ENCODE assay signal across 13 cellular contexts in the genomic region with DNA sequence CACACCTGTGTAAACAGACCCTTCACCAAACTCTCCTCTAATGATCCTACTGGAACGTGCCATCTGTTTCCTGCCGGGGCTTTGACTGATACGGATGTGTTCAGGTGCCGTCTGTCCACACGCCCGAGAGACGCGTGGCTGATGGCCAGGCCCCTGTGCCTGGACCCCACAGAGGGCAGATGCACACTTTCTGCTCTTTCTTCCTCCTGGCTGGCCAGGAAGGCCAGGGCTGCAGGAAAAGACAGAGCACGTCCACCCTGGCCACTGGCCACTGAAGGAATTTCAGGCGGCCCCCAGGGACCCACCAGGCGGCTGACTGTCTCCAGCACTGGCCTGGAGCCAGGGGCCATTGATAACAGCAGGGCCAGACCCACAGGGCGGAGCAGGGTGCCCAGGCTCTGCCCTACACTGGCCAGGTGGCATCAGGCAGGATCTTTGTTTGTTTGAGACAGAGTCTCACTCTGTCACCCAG. TPM values are rescaled to one million over a fixed set of nuclear protein-coding genes. Genes with fewer than 3 reads are reported as not detected.
DNase-seq lines count a peak whose midpoint lies in the region; ATAC-seq, FAIRE-seq and TF ChIP-seq lines count a peak whose summit lies in the region.
"Had no signal": no experiment of that assay in that cellular context is flagged by ENCODE, and none has a peak within 500 bp of the region (broad histone marks: within the 10 kb centered on the region; RNA-seq: fewer than 3 reads in every experiment).

No MANE protein-coding gene starts in this region.

- H3K9me3 ChIP-seq in HAP-1, result no peaks in the 10 kb centered on the region

- H3K4me3 ChIP-seq in HAP-1, result no peak overlapping the region

- in situ Hi-C loops in HAP-1 (cut with MboI; ENCODE audit: low sequenced_read_pairs), result no loop called here

- peak overlapping the region; percentile 89 for H3K27ac Mint-ChIP-seq in dendritic cell treated with granulocyte-macrophage colony-stimulating factor and Interleukin-4, amounts not matched to agents 40 ng/mL and 50 ng/mL, for 4 days
- H3K27ac Mint-ChIP-seq in naive B cell, result peak overlapping the region in 4 of 6 donors; percentile 75 to 97 (median 89)
- H3K27ac Mint-ChIP-seq: activated naive CD4-positive, alpha-beta T cell treated with anti-CD3 and anti-CD28 coated beads, Interleukin-2, amount 10 ng/mL, durations not matched to agents 7 days and 5 days had no signal

- H3K27me3 ChIP-seq in HAP-1 (ENCODE audit: low read depth), result no peaks in the 10 kb centered on the region

- H3K36me3 ChIP-seq in HAP-1 (replicated peaks), result no peaks in the 10 kb centered on the region

- H3K36me3 Mint-ChIP-seq in dendritic cell treated with granulocyte-macrophage colony-stimulating factor and Interleukin-4, amounts not matched to agents 40 ng/mL and 50 ng/mL, for 4 days (ENCODE audit: low read depth), result peaks cover 14% of the 10 kb centered on the region
- H3K36me3 Mint-ChIP-seq in naive B cell, result no peaks in the 10 kb centered on the region
- H3K36me3 Mint-ChIP-seq: CD4-positive, CD25-positive, alpha-beta regulatory T cell had no signal

- H3K4me1 ChIP-seq in HAP-1, result no peaks in the 10 kb centered on the region

- no peak overlapping the region for H3K4me3 Mint-ChIP-seq in dendritic cell treated with granulocyte-macrophage colony-stimulating factor and Interleukin-4, amounts not matched to agents 40 ng/mL and 50 ng/mL, for 4 days
- peak overlapping the region in 6 of 8 donors; percentile 1 to 66 (median 41) for H3K4me3 Mint-ChIP-seq in naive B cell
- H3K4me3 Mint-ChIP-seq: activated naive CD4-positive, alpha-beta T cell treated with anti-CD3 and anti-CD28 coated beads, Interleukin-2, amount 10 ng/mL, durations not matched to agents 7 days and 5 days; CD4-positive, CD25-positive, alpha-beta regulatory T cell had no signal

- no peak for TF ChIP-seq POLR2A in GM12891 (IDR thresholded peaks at IDR 0.05; ENCODE audit: low read depth, low read length)

- FAIRE-seq in GM12891 (lab: Jason Lieb, UNC), result no peak
- FAIRE-seq: TTC549 had no signal

- peak; percentile 48 for DNase-seq in CMK (ENCODE audit: low read depth)
- DNase-seq in NCI-H146 treated with DMSO at 0.1 percent for 48 hours (lab: John Stamatoyannopoulos, UW; ENCODE audit: unreplicated experiment), result peak; percentile 45
- no peak for DNase-seq in naive B cell
- DNase-seq in activated CD4-positive, CD25-positive, alpha-beta regulatory T cell (lab: John Stamatoyannopoulos, UW), result no peak
- DNase-seq in GM12891 (ENCODE audit: insufficient read length, low spot score), result no peak
- DNase-seq in HAP-1 (ENCODE audit: low spot score in 2 of 2), result no peak
- DNase-seq in posterior cingulate gyrus, result no peak
- DNase-seq: activated naive CD4-positive, alpha-beta T cell treated with anti-CD3 and anti-CD28 coated beads, Interleukin-2, amount 10 ng/mL, durations not matched to agents 7 days and 5 days; CD4-positive, CD25-positive, alpha-beta regulatory T cell; NK-92 treated with Interleukin-12 subunit alpha and Interleukin-12 subunit beta, amount 100 ng/mL, for 24 hours; stimulated activated CD4-positive, alpha-beta T cell treated with anti-CD3 and anti-CD28 coated beads, Interleukin-1b, Interleukin-23, amount 100 ng/mL, for 48 hours had no signal

- intact Hi-C loops in dendritic cell treated with granulocyte-macrophage colony-stimulating factor and Interleukin-4, amounts not matched to agents 40 ng/mL and 50 ng/mL, for 4 days (cut with micrococcal nuclease), result no loop called here
- intact Hi-C loops in posterior cingulate gyrus (cut with DNase I), result no loop called here

- peaks cover 71% of the 10 kb centered on the region for H3K4me1 Mint-ChIP-seq in dendritic cell treated with granulocyte-macrophage colony-stimulating factor and Interleukin-4, amounts not matched to agents 40 ng/mL and 50 ng/mL, for 4 days (ENCODE audit: low read depth)
- peaks cover 48 to 73% (median 61%) of the 10 kb centered on the region in 3 donors for H3K4me1 Mint-ChIP-seq in naive B cell

- ATAC-seq in naive B cell (ENCODE audit: low read depth in 2 of 2), result no peak

- peaks cover 2% of the 10 kb centered on the region for H3K27me3 Mint-ChIP-seq in dendritic cell treated with granulocyte-macrophage colony-stimulating factor and Interleukin-4, amounts not matched to agents 40 ng/mL and 50 ng/mL, for 4 days
- H3K27me3 Mint-ChIP-seq in naive B cell, result no peaks in the 10 kb centered on the region
- H3K27me3 Mint-ChIP-seq: CD4-positive, CD25-positive, alpha-beta regulatory T cell had no signal

- H3K9me3 Mint-ChIP-seq in dendritic cell treated with granulocyte-macrophage colony-stimulating factor and Interleukin-4, amounts not matched to agents 40 ng/mL and 50 ng/mL, for 4 days, result no peaks in the 10 kb centered on the region
- no peaks in the 10 kb centered on the region for H3K9me3 Mint-ChIP-seq in naive B cell
- H3K9me3 Mint-ChIP-seq: activated naive CD4-positive, alpha-beta T cell treated with anti-CD3 and anti-CD28 coated beads, Interleukin-2, amount 10 ng/mL, durations not matched to agents 7 days and 5 days; CD4-positive, CD25-positive, alpha-beta regulatory T cell had no signal

TF ChIP-seq in GM12891, 5 proteins besides CTCF, POLR2A, EP300 and RAD21:
- no peak for TF ChIP-seq PAX5 (IDR thresholded peaks at IDR 0.05; ENCODE audit: insufficient read depth, low read length, severe bottlenecking)

RNA-seq across cellular contexts. Expression of a gene that starts 3.6 kb away (rescaled TPM):
- polyA plus RNA-seq in naive B cell (ENCODE audit: low read depth in 6 of 6), result 1 to 10 TPM in 5 of 6 donors, not detected in 1; 3.5 to 8.2 (median 5.8) TPM
- 3.3 TPM for polyA plus RNA-seq in GM12891 (2012; ENCODE audit: low read depth, missing spikeins)

RNA-seq across cellular contexts. Expression of a gene that starts 19.4 kb away (rescaled TPM):
- polyA plus RNA-seq in naive B cell (ENCODE audit: low read depth in 6 of 6), result not detected
- 7.0 TPM for polyA plus RNA-seq in GM12891 (2012; ENCODE audit: low read depth, missing spikeins)

RNA-seq across cellular contexts. Expression of a gene that starts 41.3 kb away (rescaled TPM):
- polyA plus RNA-seq in naive B cell (ENCODE audit: low read depth in 6 of 6), result 10 to 100 TPM; 17.2 to 27.8 (median 19.8) TPM
- 23.2 TPM for polyA plus RNA-seq in GM12891 (2012; ENCODE audit: low read depth, missing spikeins)

RNA-seq across cellular contexts. Expression of a gene that starts 55.4 kb away (rescaled TPM):
- polyA plus RNA-seq in naive B cell (ENCODE audit: low read depth in 6 of 6), result 10 to 100 TPM; 52.2 to 78.0 (median 59.1) TPM
- polyA plus RNA-seq in GM12891 (2012; ENCODE audit: low read depth, missing spikeins), result 48.1 TPM

RNA-seq across cellular contexts. Expression of a gene that starts 58.8 kb away (rescaled TPM):
- 10 to 100 TPM; 19.7 to 36.6 (median 25.0) TPM for polyA plus RNA-seq in naive B cell (ENCODE audit: low read depth in 6 of 6)
- 27.0 TPM for polyA plus RNA-seq in GM12891 (2012; ENCODE audit: low read depth, missing spikeins)

Comparison
In these comparisons a context has a peak if more than half of its experiments do, and no peak if none do; other contexts are left out.
1. DNase-seq: peak in CMK (single experiment) and NCI-H146 treated with DMSO at 0.1 percent for 48 hours (single experiment); none in naive B cell (single experiment), activated CD4-positive, CD25-positive, alpha-beta regulatory T cell (0 of 4), GM12891 (single experiment), HAP-1 (0 of 2) and posterior cingulate gyrus (0 of 10).